ENCODE assay signal across 11 cellular contexts in genomic region chr2:203689424-203690109, GRCh38. TPM values are rescaled to one million over a fixed set of nuclear protein-coding genes. Genes with fewer than 3 reads are reported as not detected.
DNase-seq lines count a peak whose midpoint lies in the region; ATAC-seq and TF ChIP-seq lines count a peak whose summit lies in the region.
"Had no signal": no experiment of that assay in that cellular context is flagged by ENCODE, and none has a peak within 500 bp of the region (broad histone marks: within the 10 kb centered on the region; RNA-seq: fewer than 3 reads in every experiment).

No MANE protein-coding gene starts in this region.

- H3K9me3 Mint-ChIP-seq in CD8-positive, alpha-beta memory T cell: peaks cover 0 to 2% (median 0%) of the 10 kb centered on the region in 5 donors

- H3K27me3 Mint-ChIP-seq in CD8-positive, alpha-beta memory T cell: no peaks in the 10 kb centered on the region
- H3K27me3 Mint-ChIP-seq: CD4-positive, CD25-positive, alpha-beta regulatory T cell had no signal

- H3K4me1 Mint-ChIP-seq in CD8-positive, alpha-beta memory T cell: peaks cover 21 to 38% (median 30%) of the 10 kb centered on the region in 3 donors

- no TSS peak for BruUV-seq in PC-9 (replicated peaks; lab: Mats Ljungman, UMichigan)
- BruUV-seq in A673 (replicated peaks; lab: Mats Ljungman, UMichigan): no TSS peak

- H3F3A ChIP-seq in PC-9 (ENCODE audit: insufficient read depth, low read depth): peaks cover under 1% of the 10 kb centered on the region; the same call in 1 of the 2 replicates

- no peaks in the 10 kb centered on the region for H3K9me2 ChIP-seq in PC-9 (ENCODE audit: insufficient read depth)

- intact Hi-C loops in left colon (cut with DNase I, micrococcal nuclease) (no loop called here), PC-9 (cut with micrococcal nuclease; ENCODE audit: unreplicated experiment) (loop anchor here (5.0 kb wide), 1 partner anchor 123 kb away; no protein-coding TSS in a partner anchor), A673 (cut with micrococcal nuclease; ENCODE audit: unreplicated experiment) (no loop called here)

- ATAC-seq in GM19438 (IDR thresholded peaks at IDR 0.05; ENCODE audit: low read depth, unreplicated experiment) (peak; percentile 48), HG03342 (IDR thresholded peaks at IDR 0.05; ENCODE audit: unreplicated experiment) (peak; percentile 34), left colon (peak; percentile 71)

- peak in 2 of 5 donors; percentile 42 to 50 for DNase-seq in CD8-positive, alpha-beta memory T cell
- DNase-seq in left colon (no peak), Kasumi-1 (lab: John Stamatoyannopoulos, UW) (no peak), PC-9 (no peak), superior temporal gyrus (ENCODE audit: extremely low spot score) (no peak), A673 (ENCODE audit: low spot score) (no peak)
- DNase-seq: activated CD8-positive, alpha-beta memory T cell treated with anti-CD3 and anti-CD28 coated beads, Interleukin-2, amount 50 U/mL, for 48 hours; CD4-positive, CD25-positive, alpha-beta regulatory T cell; NCI-H2081 treated with DMSO at 0.1 percent for 48 hours had no signal

- CTCF ChIA-PET in CD8-positive, alpha-beta memory T cell (lab: Charles Lee): interaction anchor here (1.0 kb wide), 1 partner anchor 9 kb away, joined by 4 read pairs; no protein-coding TSS in a partner anchor
- CTCF ChIA-PET in PC-9 (lab: Charles Lee) (no interaction called here), A673 (lab: Charles Lee) (no interaction called here)

- no peaks in the 10 kb centered on the region for H3K9me3 ChIP-seq in CD8-positive, alpha-beta memory T cell (ENCODE audit: low read length)
- H3K9me3 ChIP-seq in PC-9 (ENCODE audit: insufficient read depth, low read depth) (no peaks in the 10 kb centered on the region), A673 (ENCODE audit: low read depth, low read length, poor library complexity, severe bottlenecking) (no peaks in the 10 kb centered on the region)

- no peak overlapping the region for H3K4me2 ChIP-seq in PC-9

- no peaks in the 10 kb centered on the region for H3K36me3 ChIP-seq in CD8-positive, alpha-beta memory T cell (ENCODE audit: insufficient read depth, low read length)
- H3K36me3 ChIP-seq in PC-9 (ENCODE audit: low read depth) (no peaks in the 10 kb centered on the region), A673 (ENCODE audit: insufficient read depth, low read length, poor library complexity, severe bottlenecking) (no peaks in the 10 kb centered on the region)

- no peaks in the 10 kb centered on the region for H3K79me2 ChIP-seq in PC-9 (ENCODE audit: low read depth)

- POLR2A ChIA-PET in CD8-positive, alpha-beta memory T cell (lab: Charles Lee): no interaction called here
- POLR2A ChIA-PET in PC-9 (lab: Charles Lee; ENCODE audit: unreplicated experiment): no interaction called here
- POLR2A ChIA-PET in A673 (lab: Charles Lee; ENCODE audit: low non-redundant PET): interaction anchor here (0.6 kb wide), 1 partner anchor 171 kb away, joined by 4 read pairs; no protein-coding TSS in a partner anchor

- H3K27ac Mint-ChIP-seq in CD8-positive, alpha-beta memory T cell: peak overlapping the region in 5 of 8 donors; percentile 6 to 69 (median 45)

- H3K4me3 Mint-ChIP-seq in CD8-positive, alpha-beta memory T cell: peak overlapping the region in 5 of 7 donors; percentile 26 to 86 (median 49)
- H3K4me3 Mint-ChIP-seq: CD4-positive, CD25-positive, alpha-beta regulatory T cell had no signal

- no peak for TF ChIP-seq CTCF in PC-9 (conservative IDR thresholded peaks at IDR 0.05)
- no peak for TF ChIP-seq CTCF in A673 (conservative IDR thresholded peaks at IDR 0.05; ENCODE audit: low read depth, low read length)

- no peaks in the 10 kb centered on the region for H3K27me3 ChIP-seq in CD8-positive, alpha-beta memory T cell (ENCODE audit: insufficient read depth, low read length, poor library complexity, severe bottlenecking)
- H3K27me3 ChIP-seq in PC-9 (ENCODE audit: insufficient read depth, low read depth): no peaks in the 10 kb centered on the region
- H3K27me3 ChIP-seq in A673 (replicated peaks; ENCODE audit: insufficient read depth, low read depth, low read length, poor library complexity): no peaks in the 10 kb centered on the region

- no peaks in the 10 kb centered on the region for H4K20me1 ChIP-seq in PC-9 (ENCODE audit: insufficient read depth)

- H2AFZ ChIP-seq in PC-9: no peak overlapping the region

- H3K27ac ChIP-seq in CD8-positive, alpha-beta memory T cell (ENCODE audit: low read depth, low read length): no peak overlapping the region
- H3K27ac ChIP-seq in PC-9 (no peak overlapping the region), A673 (ENCODE audit: low read depth, low read length, poor library complexity, severe bottlenecking) (no peak overlapping the region)

- H3K4me3 ChIP-seq in CD8-positive, alpha-beta memory T cell (ENCODE audit: low read length): no peak overlapping the region
- no peak overlapping the region for H3K4me3 ChIP-seq in PC-9
- H3K4me3 ChIP-seq in A673 (ENCODE audit: low read depth, low read length, poor library complexity, severe bottlenecking): no peak overlapping the region

- no peaks in the 10 kb centered on the region for H3K36me3 Mint-ChIP-seq in CD8-positive, alpha-beta memory T cell
- H3K36me3 Mint-ChIP-seq: CD4-positive, CD25-positive, alpha-beta regulatory T cell had no signal

- H3K4me1 ChIP-seq in CD8-positive, alpha-beta memory T cell (ENCODE audit: insufficient read depth, low read length): no peaks in the 10 kb centered on the region
- peaks cover 10% of the 10 kb centered on the region for H3K4me1 ChIP-seq in PC-9 (replicated peaks; ENCODE audit: insufficient read depth)
- no peaks in the 10 kb centered on the region for H3K4me1 ChIP-seq in A673 (ENCODE audit: insufficient read depth, low read length, poor library complexity, severe bottlenecking)

RNA-seq across cellular contexts. Expression of gene CD28, which starts 16.9 kb away (rescaled TPM):
- 10 to 100 TPM; 64.1 to 66.4 TPM for total RNA-seq in CD8-positive, alpha-beta memory T cell
- polyA plus RNA-seq in CD8-positive, alpha-beta memory T cell: 61.1 TPM
- total RNA-seq in left colon (1 to 10 TPM in 1 of 2 donors, under 1 TPM in 1; 0.34 to 1.7 TPM), PC-9 (2021) (not detected in 2 replicates), A673 (2021) (not detected in 2 replicates)

Comparison
In these comparisons a context has a peak if more than half of its experiments do, and no peak if none do; other contexts are left out.
1. RNA of gene CD28, which starts 16.9 kb away (total RNA-seq): 64.1 to 66.4 TPM in CD8-positive, alpha-beta memory T cell; 0.34 to 1.7 TPM in left colon, not detected in A673 and not detected in PC-9; every median in the first group is over 10 times any median in the second.
2. Peak in every context shown above with its lines, with median percentiles within 50 percentile points of each other: ATAC-seq.